Comparison of ENCODE assay signal across 1 cellular context in the genomic region with DNA sequence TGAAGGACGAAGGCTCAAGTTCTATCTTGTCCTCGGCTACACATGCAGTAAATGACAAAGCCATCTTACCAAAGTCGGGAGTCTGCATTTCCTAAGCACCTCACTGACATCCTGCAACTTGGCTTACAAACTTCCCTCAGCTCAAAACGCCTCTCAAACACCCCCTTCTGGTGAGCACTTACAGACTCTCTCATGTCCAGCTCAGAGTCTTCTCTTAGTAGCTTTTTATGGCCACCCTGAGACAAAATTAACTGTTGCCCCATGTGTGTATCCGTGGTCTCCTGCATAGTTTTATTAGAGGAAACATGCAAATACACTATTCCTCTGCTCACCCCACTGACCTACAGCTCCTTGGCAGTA.
TF ChIP-seq lines count a peak whose summit lies in the region.

No MANE protein-coding gene starts in this region.

TF ChIP-seq in HepG2, 621 proteins besides CTCF, POLR2A, EP300 and RAD21 (continued from another document):
- TF ChIP-seq PTBP1 (IDR thresholded peaks at IDR 0.05; ENCODE audit: low read depth, low read length, poor library complexity, severe bottlenecking), result no peak
